8 cellular contexts compared by ENCODE assay signal in genomic region chr3:123026551-123027291, GRCh38. TPM values are rescaled to one million over a fixed set of nuclear protein-coding genes. Genes with fewer than 3 reads are reported as not detected.
A peak's percentile ranks its signal among the peaks of the same experiment; 100 is the strongest.
DNase-seq lines count a peak whose midpoint lies in the region; ATAC-seq and TF ChIP-seq lines count a peak whose summit lies in the region.

No MANE protein-coding gene starts in this region.

- H4K20me1 ChIP-seq in OCI-LY1 (ENCODE audit: insufficient read depth, low read length), result no peaks in the 10 kb centered on the region

- H2BK5ac ChIP-seq in mesenchymal stem cell (ENCODE audit: low read depth, low read length, poor library complexity, severe bottlenecking), result no peak overlapping the region

- H3K4me1 ChIP-seq in OCI-LY1 (ENCODE audit: insufficient read depth, low read length, severe bottlenecking) (peaks cover 19% of the 10 kb centered on the region), mesenchymal stem cell (ENCODE audit: control insufficient read depth, insufficient read depth, low read depth, low read length) (peaks cover 23% of the 10 kb centered on the region), upper lobe of left lung (peaks cover 28 to 38% (median 31%) of the 10 kb centered on the region in 4 donors)

- no peaks in the 10 kb centered on the region for H3F3A ChIP-seq in OCI-LY1 (ENCODE audit: insufficient read depth, low read length)

- no peak overlapping the region for H2BK120ac ChIP-seq in mesenchymal stem cell (ENCODE audit: low read depth, low read length)

- H3K27me3 ChIP-seq in OCI-LY1 (ENCODE audit: insufficient read depth, low read length) (peaks cover 9% of the 10 kb centered on the region; the same call in 1 of the 2 replicates), mesenchymal stem cell (ENCODE audit: control insufficient read depth in 1 of 2, insufficient read depth in 1 of 2, low read length in 2 of 2) (peaks cover 94 to 95% of the 10 kb centered on the region in 2 experiments), upper lobe of left lung (peaks cover 0 to 31% (median 18%) of the 10 kb centered on the region in 4 donors)

- H3K18ac ChIP-seq in mesenchymal stem cell (ENCODE audit: low read depth in 1 of 2, low read length in 2 of 2), result no peak overlapping the region

- H3K9ac ChIP-seq in OCI-LY1 (ENCODE audit: low read length) (no peak overlapping the region), mesenchymal stem cell (ENCODE audit: low read length) (no peak overlapping the region)

- H3K36me3 ChIP-seq in OCI-LY1 (ENCODE audit: insufficient read depth, low read length) (no peaks in the 10 kb centered on the region), mesenchymal stem cell (ENCODE audit: control insufficient read depth in 1 of 2, insufficient read depth in 2 of 2, low read depth in 1 of 2, low read length in 2 of 2) (no peaks in the 10 kb centered on the region), upper lobe of left lung (no peaks in the 10 kb centered on the region)

- no peak overlapping the region for H2BK15ac ChIP-seq in mesenchymal stem cell (ENCODE audit: low read depth, poor library complexity, severe bottlenecking)

- no peaks in the 10 kb centered on the region for H3K79me1 ChIP-seq in mesenchymal stem cell (replicated peaks; ENCODE audit: low read length, poor library complexity, severe bottlenecking)

- DNase-seq in GM03348 (ENCODE audit: low spot score) (peak; percentile 51), dermis blood vessel endothelial cell (peak; percentile 17), mesenchymal stem cell (peak; percentile 17), upper lobe of left lung (peak; percentile 22 to 89), KG1 (lab: John Stamatoyannopoulos, UW) (no peak), NOMO-1 (lab: John Stamatoyannopoulos, UW; ENCODE audit: unreplicated experiment in 2 of 2) (no peak), NCI-H1694 treated with DMSO at 0.1 percent for 48 hours (lab: John Stamatoyannopoulos, UW) (no peak)

- TF ChIP-seq EP300 in upper lobe of left lung (IDR thresholded peaks at IDR 0.05), result no peak

- H4K91ac ChIP-seq in mesenchymal stem cell (ENCODE audit: low read length), result no peak overlapping the region

- H3K9me2 ChIP-seq in OCI-LY1 (ENCODE audit: low read depth, low read length), result no peaks in the 10 kb centered on the region

- H3K27ac ChIP-seq in OCI-LY1 (ENCODE audit: low read depth, low read length, poor library complexity, severe bottlenecking) (no peak overlapping the region), mesenchymal stem cell (ENCODE audit: low read length, poor library complexity, severe bottlenecking) (no peak overlapping the region), upper lobe of left lung (peak overlapping the region in 1 of 4 donors; percentile 55)

- no peak overlapping the region for H4K8ac ChIP-seq in mesenchymal stem cell (ENCODE audit: low read length)

- H3K4ac ChIP-seq in mesenchymal stem cell (ENCODE audit: low read depth in 1 of 2, low read length in 2 of 2), result no peak overlapping the region

- WGBS in mesenchymal stem cell, result 1% methylated on average over 51 of the region's 64 CpGs
- 0 to 1% methylated on average over 27 to 51 of the region's 64 CpGs for WGBS in upper lobe of left lung, 2 donors

- no peak overlapping the region for H2AK5ac ChIP-seq in mesenchymal stem cell (ENCODE audit: low read length, severe bottlenecking)

- TF ChIP-seq CTCF in OCI-LY1 (IDR thresholded peaks at IDR 0.05; ENCODE audit: low read length), result no peak
- no peak for TF ChIP-seq CTCF in upper lobe of left lung (IDR thresholded peaks at IDR 0.05)

- peak in 1 of 2 donors; percentile 62 for ATAC-seq in upper lobe of left lung (ENCODE audit: low FRiP score in 2 of 2)

- no peak overlapping the region for H2BK12ac ChIP-seq in mesenchymal stem cell (ENCODE audit: low read length in 2 of 2)

- peak overlapping the region in 1 of 2 experiments; percentile 79 for H3K14ac ChIP-seq in mesenchymal stem cell (ENCODE audit: low read length in 2 of 2)

- H3K9me3 ChIP-seq in OCI-LY1 (ENCODE audit: low read length), result no peaks in the 10 kb centered on the region
- H3K9me3 ChIP-seq in mesenchymal stem cell (ENCODE audit: control insufficient read depth, low read length), result peaks cover 11% of the 10 kb centered on the region
- no peaks in the 10 kb centered on the region for H3K9me3 ChIP-seq in upper lobe of left lung

- H3K4me2 ChIP-seq in OCI-LY1 (ENCODE audit: low read length) (peak overlapping the region; percentile 73), mesenchymal stem cell (ENCODE audit: low read length, poor library complexity, severe bottlenecking) (peak overlapping the region; percentile 95)

- no peak for TF ChIP-seq POLR2A in upper lobe of left lung (IDR thresholded peaks at IDR 0.05)

- H2AFZ ChIP-seq in OCI-LY1 (ENCODE audit: low read length), result no peak overlapping the region
- H2AFZ ChIP-seq in mesenchymal stem cell (ENCODE audit: low read depth, low read length), result peak overlapping the region; percentile 67

- H3K79me2 ChIP-seq in OCI-LY1 (ENCODE audit: insufficient read depth, low read length), result no peaks in the 10 kb centered on the region

- H3K4me3 ChIP-seq in OCI-LY1 (ENCODE audit: low read depth, low read length, poor library complexity, severe bottlenecking), result peak overlapping the region; percentile 51
- peak overlapping the region; percentile 45 to 77 for H3K4me3 ChIP-seq in mesenchymal stem cell (ENCODE audit: insufficient read depth in 1 of 2, low read depth in 1 of 2, low read length in 2 of 2)
- H3K4me3 ChIP-seq in upper lobe of left lung, result peak overlapping the region; percentile 50 to 70 (median 58)

- H3K23ac ChIP-seq in mesenchymal stem cell (ENCODE audit: low read length in 2 of 2), result peak overlapping the region in 1 of 2 experiments; percentile 100

RNA-seq across cellular contexts. Expression of gene SEMA5B, which starts 0.8 kb away (rescaled TPM):
- total RNA-seq in dermis blood vessel endothelial cell, result 0.05 TPM in 1 of 2 replicates, not detected in the other
- 0.04 TPM for polyA plus RNA-seq in mesenchymal stem cell (2013, experiment 1 of 2)
- 0.10 TPM for polyA plus RNA-seq in mesenchymal stem cell (2013, experiment 2 of 2)
- total RNA-seq in upper lobe of left lung, result under 1 TPM in 4 of 6 donors, not detected in 2; 0.33 to 0.71 (median 0.65) TPM

RNA-seq across cellular contexts. Expression of gene PDIA5, which starts 40.1 kb away (rescaled TPM):
- 96.3 and 102 TPM in 2 replicates for total RNA-seq in dermis blood vessel endothelial cell
- 99.5 TPM for polyA plus RNA-seq in mesenchymal stem cell (2013, experiment 1 of 2)
- 101 TPM for polyA plus RNA-seq in mesenchymal stem cell (2013, experiment 2 of 2)
- 10 to 100 TPM; 25.1 to 38.8 (median 32.9) TPM for total RNA-seq in upper lobe of left lung

Comparison
In these comparisons a context has a peak if more than half of its experiments do, and no peak if none do; other contexts are left out.
1. DNase-seq: peak in GM03348 (single experiment), dermis blood vessel endothelial cell (single experiment), mesenchymal stem cell (single experiment) and upper lobe of left lung (2 of 2); none in KG1 (single experiment), NOMO-1 (0 of 2) and NCI-H1694 treated with DMSO at 0.1 percent for 48 hours (single experiment).
2. Peak in every context shown above with its lines, with median percentiles within 50 percentile points of each other: H3K4me3 ChIP-seq.